23 cellular contexts compared by ENCODE assay signal in genomic region chr3:71215351-71215750, GRCh38.
"Had no signal": no experiment of that assay in that cellular context is flagged by ENCODE, and none has a peak within 500 bp of the region (broad histone marks: within the 10 kb centered on the region; RNA-seq: fewer than 3 reads in every experiment).

No MANE protein-coding gene starts in this region.

- H3K27me3 Mint-ChIP-seq: activated CD4-positive, alpha-beta T cell treated with anti-CD3 and anti-CD28 coated beads for 36 hours; central memory CD8-positive, alpha-beta T cell; dendritic cell treated with granulocyte-macrophage colony-stimulating factor and Interleukin-4, amounts not matched to agents 40 ng/mL and 50 ng/mL, for 4 days had no signal

- H3K27ac Mint-ChIP-seq: activated CD4-positive, alpha-beta T cell treated with anti-CD3 and anti-CD28 coated beads for 36 hours; activated naive CD4-positive, alpha-beta T cell treated with anti-CD3 and anti-CD28 coated beads for 36 hours; dendritic cell treated with granulocyte-macrophage colony-stimulating factor and Interleukin-4, amounts not matched to agents 40 ng/mL and 50 ng/mL, for 4 days; endodermal cell had no signal

- H3K4me3 Mint-ChIP-seq: activated CD4-positive, alpha-beta T cell treated with anti-CD3 and anti-CD28 coated beads for 36 hours; activated naive CD4-positive, alpha-beta T cell treated with anti-CD3 and anti-CD28 coated beads for 36 hours; central memory CD8-positive, alpha-beta T cell; dendritic cell treated with granulocyte-macrophage colony-stimulating factor and Interleukin-4, amounts not matched to agents 40 ng/mL and 50 ng/mL, for 4 days; endodermal cell; immature natural killer cell; nephron progenitor cell had no signal

- H3K9me3 Mint-ChIP-seq: activated naive CD4-positive, alpha-beta T cell treated with anti-CD3 and anti-CD28 coated beads for 36 hours; central memory CD8-positive, alpha-beta T cell; dendritic cell treated with granulocyte-macrophage colony-stimulating factor and Interleukin-4, amounts not matched to agents 40 ng/mL and 50 ng/mL, for 4 days; endodermal cell; immature natural killer cell had no signal

- ATAC-seq: esophagus mucosa, left lung, lower lobe of right lung, right lobe of liver had no signal

- DNase-seq: activated CD4-positive, alpha-beta T cell treated with anti-CD3 and anti-CD28 coated beads for 36 hours; activated CD8-positive, alpha-beta memory T cell treated with anti-CD3 and anti-CD28 coated beads for 24 hours; activated effector memory CD4-positive, alpha-beta T cell treated with anti-CD3 and anti-CD28 coated beads, Interleukin-2, amount 50 U/mL, for 16 hours; anterior cingulate cortex; endodermal cell; foreskin fibroblast; hypothalamus; immature natural killer cell; kidney glomerular epithelial cell; left lung; lower lobe of right lung; mesendoderm; nephron progenitor cell; right lobe of liver; stimulated activated CD4-positive, alpha-beta T cell treated with anti-CD3 and anti-CD28 coated beads, Interleukin-2, amount 100 ng/mL, for 48 hours; stimulated activated naive CD4-positive, alpha-beta T cell treated with Interleukin-2 at 50 U/mL for 16 hours; T-helper 2 cell; testis; transverse colon had no signal

- H3K4me1 Mint-ChIP-seq: immature natural killer cell had no signal
